ENCODE assay signal across 8 cellular contexts in genomic region chr17:79074121-79074649, GRCh38. TPM values are rescaled to one million over a fixed set of nuclear protein-coding genes. Genes with fewer than 3 reads are reported as not detected.
DNase-seq lines count a peak whose midpoint lies in the region; ATAC-seq, FAIRE-seq and TF ChIP-seq lines count a peak whose summit lies in the region.
"Not testable (repeated sequence)": the region's sequence is repeated elsewhere in the genome, so short reads cannot be mapped to it uniquely, and the experiment has no call there.

No MANE protein-coding gene starts in this region.

- not testable (repeated sequence) for H3K27me3 ChIP-seq in adipocyte (replicated peaks; ENCODE audit: control insufficient read depth, insufficient read depth, low read length); H1 (replicated peaks in 1 of 4; ENCODE audit: control insufficient read depth in 3 of 4, extremely low read depth in 1 of 4, insufficient read depth in 3 of 4, low read length in 3 of 4)

- H2AFZ ChIP-seq in H1 (ENCODE audit: low read length), result not testable (repeated sequence)

- not testable (repeated sequence) for ATAC-seq in T-helper 17 cell; stimulated activated memory B cell treated with anti-CD40 and anti-IgM and Interleukin-4, amounts not matched to agents 10 μg/mL and 1 μg/mL and 100 μg/mL, for 72 hours

- H3K79me2 ChIP-seq in H1 (ENCODE audit: control insufficient read depth in 1 of 2, insufficient read depth in 2 of 2, low read length in 2 of 2), result not testable (repeated sequence)

- H3K4ac ChIP-seq in H1 (replicated peaks; ENCODE audit: insufficient read length, low read depth, low read length), result not testable (repeated sequence)

- not testable (repeated sequence) for H3K9ac ChIP-seq in adipocyte (ENCODE audit: low read length); H1 (replicated peaks in 1 of 4; ENCODE audit: extremely low read depth in 1 of 4, low read depth in 3 of 4, low read length in 3 of 4)
- H3K9ac ChIP-seq in kidney (ENCODE audit: low read length in 2 of 2), result peak overlapping the region; percentile 16 to 48

- H4K20me1 ChIP-seq in H1 (replicated peaks in 1 of 2; ENCODE audit: control insufficient read depth in 1 of 2, insufficient read depth in 2 of 2, low read length in 2 of 2), result not testable (repeated sequence)

- H2BK20ac ChIP-seq in H1 (ENCODE audit: low read length), result 0 out of 2 replicates have a peak overlapping the region, but pooled peaks have one; percentile 64

- not testable (repeated sequence) for H3K79me1 ChIP-seq in H1 (ENCODE audit: low read depth, low read length)

- TF ChIP-seq POLR2A in H1 (IDR thresholded peaks at IDR 0.05; ENCODE audit: control extremely low read depth in 1 of 2, low read depth in 2 of 2, low read length in 2 of 2), result not testable (repeated sequence)

- H4K8ac ChIP-seq in H1 (ENCODE audit: extremely low read depth, insufficient read depth, low read length), result not testable (repeated sequence)

- H3K4me2 ChIP-seq in H1 (ENCODE audit: insufficient read depth in 1 of 2, low read depth in 2 of 2, low read length in 2 of 2), result not testable (repeated sequence)

- not testable (repeated sequence) for H3K27ac ChIP-seq in H1 (ENCODE audit: low read depth, low read length)
- peak overlapping the region in 1 of 2 donors; percentile 60 for H3K27ac ChIP-seq in kidney (ENCODE audit: low read depth in 2 of 2, low read length in 2 of 2)

- not testable (repeated sequence) for H3K27ac Mint-ChIP-seq in HFFc6; neural crest cell (ENCODE audit: unreplicated experiment)
- peak overlapping the region; percentile 75 for H3K27ac Mint-ChIP-seq in T-helper 17 cell
- peak overlapping the region; percentile 72 for H3K27ac Mint-ChIP-seq in stimulated activated memory B cell treated with anti-CD40 and anti-IgM and Interleukin-4, amounts not matched to agents 10 μg/mL and 1 μg/mL and 100 μg/mL, for 72 hours

- H3K23ac ChIP-seq in H1 (ENCODE audit: insufficient read length), result not testable (repeated sequence)

- H2AK5ac ChIP-seq in H1 (ENCODE audit: low read depth, low read length), result not testable (repeated sequence)

- not testable (repeated sequence) for H4K5ac ChIP-seq in H1 (ENCODE audit: insufficient read length, low read depth, low read length)

- H3K36me3 ChIP-seq in adipocyte (ENCODE audit: control insufficient read depth, insufficient read depth, low read length, severe bottlenecking), result peaks cover 15% of the 10 kb centered on the region
- not testable (repeated sequence) for H3K36me3 ChIP-seq in H1 (ENCODE audit: control insufficient read depth in 2 of 4, insufficient read depth in 4 of 4, low read length in 3 of 4); kidney (ENCODE audit: control insufficient read depth in 1 of 2, insufficient read depth in 2 of 2, low read length in 2 of 2)

- H2BK12ac ChIP-seq in H1 (ENCODE audit: low read depth, low read length), result not testable (repeated sequence)

- not testable (repeated sequence) for H3K56ac ChIP-seq in H1 (replicated peaks; ENCODE audit: insufficient read length, low read depth, low read length)

- H3K4me1 Mint-ChIP-seq in HFFc6 (ENCODE audit: low read depth) (peaks cover 11% of the 10 kb centered on the region), neural crest cell (peaks cover 10% of the 10 kb centered on the region)
- H3K4me1 Mint-ChIP-seq in T-helper 17 cell, result not testable (repeated sequence)
- peaks cover 18% of the 10 kb centered on the region for H3K4me1 Mint-ChIP-seq in stimulated activated memory B cell treated with anti-CD40 and anti-IgM and Interleukin-4, amounts not matched to agents 10 μg/mL and 1 μg/mL and 100 μg/mL, for 72 hours

- H2BK15ac ChIP-seq in H1 (ENCODE audit: low read length), result not testable (repeated sequence)

- WGBS in H1 (ENCODE audit: extremely low coverage in 1 of 2, insufficient coverage in 1 of 2, insufficient read length in 1 of 2, insufficient replicate concordance in 2 of 2, low coverage in 1 of 2, low lambda C conversion rate in 2 of 2, missing lambda C conversion rate in 1 of 2), 2 experiments, result 71% methylated on average over 18 of the region's 22 CpGs; no CpG with 5 or more reads in 1 of the 2 experiments

- CTCF ChIA-PET in H1 (lab: Charles Lee; ENCODE audit: partially characterized antibody), result interaction anchor here (0.6 to 2.6 kb wide), 10 partner anchors 9 to 1716 kb away, joined by 3 to 23 read pairs (median 4); no protein-coding TSS in a partner anchor

- not testable (repeated sequence) for DNase-seq in AG09309 (ENCODE audit: low read depth); HFFc6; T-helper 17 cell; adipocyte (ENCODE audit: low read depth); H1 (ENCODE audit: low read depth in 1 of 2, low spot score in 2 of 2); kidney; neural crest cell (ENCODE audit: low read depth, low spot score)

- not testable (repeated sequence) for H3K9me3 Mint-ChIP-seq in HFFc6; neural crest cell; stimulated activated memory B cell treated with anti-CD40 and anti-IgM and Interleukin-4, amounts not matched to agents 10 μg/mL and 1 μg/mL and 100 μg/mL, for 72 hours

- TF ChIP-seq RAD21 in H1 (IDR thresholded peaks at IDR 0.05 in 1 of 2, conservative IDR thresholded peaks at IDR 0.05 in 1 of 2; ENCODE audit: low read depth in 2 of 2, low read length in 2 of 2), result not testable (repeated sequence)

- not testable (repeated sequence) for TF ChIP-seq EP300 in H1 (IDR thresholded peaks at IDR 0.05; ENCODE audit: borderline replicate concordance in 1 of 2, low read depth in 2 of 2, low read length in 2 of 2)

- TF ChIP-seq CTCF in AG09309 (IDR thresholded peaks at IDR 0.05; ENCODE audit: control insufficient read depth, insufficient read depth, low read depth, low read length, missing control alignments); HFFc6 (IDR thresholded peaks at IDR 0.05); H1 (IDR thresholded peaks at IDR 0.05; ENCODE audit: control extremely low read depth in 1 of 3, insufficient read depth in 1 of 3, low read depth in 1 of 3, low read length in 3 of 3); kidney (IDR thresholded peaks at IDR 0.05; ENCODE audit: borderline replicate concordance, extremely low read depth, insufficient read depth); neural crest cell (conservative IDR thresholded peaks at IDR 0.05): not testable (repeated sequence)

- H3K23me2 ChIP-seq in H1 (ENCODE audit: low read depth, low read length), result not testable (repeated sequence)

- not testable (repeated sequence) for H3K14ac ChIP-seq in H1 (ENCODE audit: insufficient read length)

- H3K36me3 Mint-ChIP-seq in HFFc6 (ENCODE audit: low read depth); T-helper 17 cell (ENCODE audit: low read depth); neural crest cell (ENCODE audit: low read depth); stimulated activated memory B cell treated with anti-CD40 and anti-IgM and Interleukin-4, amounts not matched to agents 10 μg/mL and 1 μg/mL and 100 μg/mL, for 72 hours: not testable (repeated sequence)

- H3K4me3 ChIP-seq in AG09309 (ENCODE audit: control insufficient read depth, low read depth, low read length), result peak overlapping the region; percentile 4; the same call in 1 of the 2 replicates
- H3K4me3 ChIP-seq in adipocyte (ENCODE audit: low read length), result peak overlapping the region; percentile 61
- H3K4me3 ChIP-seq in H1 (ENCODE audit: extremely low read depth in 1 of 4, insufficient read depth in 2 of 4, low read depth in 3 of 4, low read length in 4 of 4), result not testable (repeated sequence)
- peak overlapping the region; percentile 42 to 44 for H3K4me3 ChIP-seq in kidney (ENCODE audit: low read length in 2 of 2)

- not testable (repeated sequence) for FAIRE-seq in H1 (lab: Jason Lieb, UNC); kidney (lab: Jason Lieb, UNC)

- H3K4me3 Mint-ChIP-seq in HFFc6 (peak overlapping the region; percentile 57; the same call in 1 of the 2 replicates), T-helper 17 cell (peak overlapping the region; percentile 82), neural crest cell (peak overlapping the region; percentile 89)
- peak overlapping the region; percentile 78 for H3K4me3 Mint-ChIP-seq in stimulated activated memory B cell treated with anti-CD40 and anti-IgM and Interleukin-4, amounts not matched to agents 10 μg/mL and 1 μg/mL and 100 μg/mL, for 72 hours

- H4K91ac ChIP-seq in H1 (replicated peaks; ENCODE audit: insufficient read length, low read length), result not testable (repeated sequence)

- peaks cover 19% of the 10 kb centered on the region for H3K4me1 ChIP-seq in adipocyte (ENCODE audit: control insufficient read depth, insufficient read depth, low read length)
- not testable (repeated sequence) for H3K4me1 ChIP-seq in H1 (replicated peaks in 1 of 4; ENCODE audit: control insufficient read depth in 3 of 4, insufficient read depth in 4 of 4, low read length in 3 of 4); kidney (ENCODE audit: control insufficient read depth in 1 of 2, insufficient read depth in 1 of 2, low read depth in 1 of 2, low read length in 2 of 2)

- not testable (repeated sequence) for H2BK5ac ChIP-seq in H1 (ENCODE audit: low read depth, low read length)

- intact Hi-C loops in kidney (cut with DNase I), result not testable (repeated sequence)

- H3K18ac ChIP-seq in H1 (ENCODE audit: extremely low read depth, low read length), result not testable (repeated sequence)

- not testable (repeated sequence) for H3K9me3 ChIP-seq in T-helper 17 cell (ENCODE audit: control insufficient read depth, low read length, poor library complexity, severe bottlenecking); adipocyte (ENCODE audit: control insufficient read depth, low read length); H1 (ENCODE audit: insufficient read depth in 2 of 2, low read depth in 1 of 2, low read length in 1 of 2); kidney (ENCODE audit: control insufficient read depth in 1 of 2, low read length in 2 of 2)

- POLR2A ChIA-PET in H1 (lab: Charles Lee; ENCODE audit: partially characterized antibody), result interaction anchor here (1.3 kb wide), 1 partner anchor 98 kb away, joined by 3 read pairs; no protein-coding TSS in a partner anchor

- peaks cover 11% of the 10 kb centered on the region for H3K27me3 Mint-ChIP-seq in HFFc6 (ENCODE audit: insufficient read depth)
- not testable (repeated sequence) for H3K27me3 Mint-ChIP-seq in T-helper 17 cell; neural crest cell (ENCODE audit: low read depth); stimulated activated memory B cell treated with anti-CD40 and anti-IgM and Interleukin-4, amounts not matched to agents 10 μg/mL and 1 μg/mL and 100 μg/mL, for 72 hours

- not testable (repeated sequence) for H2BK120ac ChIP-seq in H1 (replicated peaks; ENCODE audit: low read depth, low read length)

RNA-seq across cellular contexts. Expression of gene ENGASE, which starts 0.4 kb away (rescaled TPM):
- 10 to 100 TPM; 11.1 to 13.8 (median 11.8) TPM for total RNA-seq in HFFc6 (2021; fragmentation: NEBNext Ultra II Directional; extraction: Animal tissue kit (Norgen Biotek cat#: 25700))
- total RNA-seq in T-helper 17 cell, result 10 to 100 TPM; 56.2 to 60.1 TPM
- 30.6 and 36.1 TPM in 2 replicates for total RNA-seq in H1 (2021; fragmentation: NEBNext Ultra II Directional; extraction: Animal tissue kit (Norgen Biotek cat#: 25700))
- 9.3 and 18.8 TPM in 2 replicates for polyA plus RNA-seq in H1 (2011; rRNA removed)
- polyA plus RNA-seq in H1 (2011; cell fraction: cytosol; rRNA removed), result 22.9 TPM
- 218 TPM for polyA plus RNA-seq in H1 (2011; cell fraction: nucleus; rRNA removed)
- polyA plus RNA-seq in H1 (2012, experiment 1 of 2), result 18.7 to 30.4 TPM (median 25.2 TPM) in 4 replicates
- polyA plus RNA-seq in H1 (2012, experiment 2 of 2), result 8.1 TPM
- polyA plus RNA-seq in H1 (2013, experiment 1 of 2), result 13.4 TPM
- polyA plus RNA-seq in H1 (2013, experiment 2 of 2), result 12.1 TPM
- polyA minus RNA-seq in H1 (2011; rRNA and poly(A)+ RNA removed), result 9.8 and 10.3 TPM in 2 replicates
- polyA minus RNA-seq in H1 (2011; cell fraction: cytosol; rRNA and poly(A)+ RNA removed), result 17.5 TPM
- 28.1 TPM for polyA minus RNA-seq in H1 (2011; cell fraction: nucleus; rRNA and poly(A)+ RNA removed)
- 49.3 TPM for total RNA-seq in kidney
- polyA plus RNA-seq in kidney (ENCODE audit: insufficient read depth, low read depth, low replicate concordance), result 14.3 TPM
- total RNA-seq in neural crest cell, result 50.9 and 52.6 TPM in 2 replicates

RNA-seq across cellular contexts. Expression of gene C1QTNF1, which starts 50.2 kb away (rescaled TPM):
- 10 to 100 TPM in 2 of 6 experiments, 1 to 10 TPM in 4; 8.0 to 15.0 (median 8.6) TPM for total RNA-seq in HFFc6 (2021; fragmentation: NEBNext Ultra II Directional; extraction: Animal tissue kit (Norgen Biotek cat#: 25700))
- total RNA-seq in T-helper 17 cell, result under 1 TPM in 1 of 2 donors, not detected in 1; 0.13 TPM
- total RNA-seq in H1 (2021; fragmentation: NEBNext Ultra II Directional; extraction: Animal tissue kit (Norgen Biotek cat#: 25700)), result 2.5 and 3.5 TPM in 2 replicates
- 1.5 and 2.1 TPM in 2 replicates for polyA plus RNA-seq in H1 (2011; rRNA removed)
- 1.1 TPM for polyA plus RNA-seq in H1 (2011; cell fraction: cytosol; rRNA removed)
- polyA plus RNA-seq in H1 (2011; cell fraction: nucleus; rRNA removed), result 1.8 TPM
- polyA plus RNA-seq in H1 (2012, experiment 1 of 2), result 1.4 to 2.4 TPM (median 1.9 TPM) in 4 replicates
- 2.1 TPM for polyA plus RNA-seq in H1 (2012, experiment 2 of 2)
- polyA plus RNA-seq in H1 (2013, experiment 1 of 2), result 0.83 TPM
- polyA plus RNA-seq in H1 (2013, experiment 2 of 2), result 0.87 TPM
- polyA minus RNA-seq in H1 (2011; rRNA and poly(A)+ RNA removed), result 0.44 and 0.49 TPM in 2 replicates
- polyA minus RNA-seq in H1 (2011; cell fraction: cytosol; rRNA and poly(A)+ RNA removed), result 0.95 TPM
- polyA minus RNA-seq in H1 (2011; cell fraction: nucleus; rRNA and poly(A)+ RNA removed), result 1.3 TPM
- 65.2 TPM for total RNA-seq in kidney
- polyA plus RNA-seq in kidney (ENCODE audit: insufficient read depth, low read depth, low replicate concordance), result 18.0 TPM
- total RNA-seq in neural crest cell, result 0.89 and 1.0 TPM in 2 replicates
